Comparison of ENCODE assay signal across 8 cellular contexts in genomic region chr1:12143631-12144155, GRCh38. TPM values are rescaled to one million over a fixed set of nuclear protein-coding genes. Genes with fewer than 3 reads are reported as not detected.
DNase-seq lines count a peak whose midpoint lies in the region; ATAC-seq and TF ChIP-seq lines count a peak whose summit lies in the region.

No MANE protein-coding gene starts in this region.

- H3K9me3 ChIP-seq in BE2C, result no peaks in the 10 kb centered on the region

- peaks cover 35% of the 10 kb centered on the region for H3K4me1 Mint-ChIP-seq in T-helper 2 cell treated with Interferon-gamma antibody and Interleukin-4, amounts not matched to agents 5 μg/mL and 100 μg/mL, for 36 hours (ENCODE audit: low read depth)
- peaks cover 18 to 63% (median 45%) of the 10 kb centered on the region in 4 donors for H3K4me1 Mint-ChIP-seq in naive thymus-derived CD8-positive, alpha-beta T cell

- no peaks in the 10 kb centered on the region for H3K36me3 ChIP-seq in BE2C

- peaks cover 3% of the 10 kb centered on the region for H3K36me3 Mint-ChIP-seq in T-helper 2 cell treated with Interferon-gamma antibody and Interleukin-4, amounts not matched to agents 5 μg/mL and 100 μg/mL, for 36 hours (ENCODE audit: low read depth)
- no peaks in the 10 kb centered on the region for H3K36me3 Mint-ChIP-seq in naive thymus-derived CD8-positive, alpha-beta T cell

- ATAC-seq in GM21576 (IDR thresholded peaks at IDR 0.05; ENCODE audit: unreplicated experiment), result peak; percentile 45
- peak; percentile 42 to 75 for ATAC-seq in naive thymus-derived CD8-positive, alpha-beta T cell

- TF ChIP-seq CTCF in AG09319 (IDR thresholded peaks at IDR 0.05; ENCODE audit: low read depth, low read length), result no peak
- no peak for TF ChIP-seq CTCF in BE2C (IDR thresholded peaks at IDR 0.05; ENCODE audit: low read depth, low read length)

- DNase-seq in AG09319 (ENCODE audit: extremely low read depth, low read depth), result peak; percentile 93
- no peak for DNase-seq in T-helper 2 cell treated with Interferon-gamma antibody and Interleukin-4, amounts not matched to agents 5 μg/mL and 100 μg/mL, for 36 hours (ENCODE audit: low spot score)
- DNase-seq in epidermal melanocyte (ENCODE audit: insufficient read length, low spot score), result peak; percentile 94
- DNase-seq in naive thymus-derived CD8-positive, alpha-beta T cell, result no peak
- no peak for DNase-seq in HEK293T (ENCODE audit: extremely low spot score)
- no peak for DNase-seq in BE2C
- no peak for DNase-seq in germinal center (ENCODE audit: low spot score)

- no peaks in the 10 kb centered on the region for H3K27me3 ChIP-seq in BE2C

- CTCF ChIA-PET in HEK293T (lab: Yijun Ruan, JAX), result interaction anchor here (0.5 kb wide), 1 partner anchor 64 kb away, joined by 3 read pairs; no protein-coding TSS in a partner anchor

- no peaks in the 10 kb centered on the region for H3K9me3 Mint-ChIP-seq in T-helper 2 cell treated with Interferon-gamma antibody and Interleukin-4, amounts not matched to agents 5 μg/mL and 100 μg/mL, for 36 hours
- H3K9me3 Mint-ChIP-seq in naive thymus-derived CD8-positive, alpha-beta T cell, result no peaks in the 10 kb centered on the region

- H3K4me1 ChIP-seq in BE2C, result no peaks in the 10 kb centered on the region

- H3K27ac Mint-ChIP-seq in T-helper 2 cell treated with Interferon-gamma antibody and Interleukin-4, amounts not matched to agents 5 μg/mL and 100 μg/mL, for 36 hours, result peak overlapping the region; percentile 80
- H3K27ac Mint-ChIP-seq in naive thymus-derived CD8-positive, alpha-beta T cell, result peak overlapping the region in 9 of 10 donors; percentile 71 to 96 (median 83)

- POLR2A ChIA-PET in naive thymus-derived CD8-positive, alpha-beta T cell (lab: Charles Lee), result interaction anchor here (0.6 to 7.8 kb wide), 4 partner anchors 7 to 57 kb away, joined by 4 to 67 read pairs (median 5); no protein-coding TSS in a partner anchor
- POLR2A ChIA-PET in HEK293T (lab: Yijun Ruan, JAX), result no interaction called here

- no peak overlapping the region for H3K4me3 ChIP-seq in BE2C (ENCODE audit: low read depth, low read length)

- no peak overlapping the region for H3K4me3 Mint-ChIP-seq in T-helper 2 cell treated with Interferon-gamma antibody and Interleukin-4, amounts not matched to agents 5 μg/mL and 100 μg/mL, for 36 hours
- peak overlapping the region in 8 of 10 donors; percentile 8 to 70 (median 32) for H3K4me3 Mint-ChIP-seq in naive thymus-derived CD8-positive, alpha-beta T cell

- no peaks in the 10 kb centered on the region for H3K27me3 Mint-ChIP-seq in T-helper 2 cell treated with Interferon-gamma antibody and Interleukin-4, amounts not matched to agents 5 μg/mL and 100 μg/mL, for 36 hours (ENCODE audit: low read depth)
- no peaks in the 10 kb centered on the region for H3K27me3 Mint-ChIP-seq in naive thymus-derived CD8-positive, alpha-beta T cell

TF ChIP-seq in HEK293T, 16 proteins besides CTCF, POLR2A, EP300 and RAD21:
- no peak for TF ChIP-seq PKNOX1 (IDR thresholded peaks at IDR 0.05)
- TF ChIP-seq ARNT (IDR thresholded peaks at IDR 0.05), result no peak
- TF ChIP-seq FOXA1 (IDR thresholded peaks at IDR 0.05), result no peak
- no peak for TF ChIP-seq TARDBP (IDR thresholded peaks at IDR 0.05)
- no peak for TF ChIP-seq ELF4 (IDR thresholded peaks at IDR 0.05)
- no peak for TF ChIP-seq SP1 (IDR thresholded peaks at IDR 0.05)
- TF ChIP-seq LEF1 (IDR thresholded peaks at IDR 0.05; ENCODE audit: borderline replicate concordance), result no peak
- TF ChIP-seq FOXK2 (IDR thresholded peaks at IDR 0.05), result no peak
- no peak for TF ChIP-seq BHLHE40 (IDR thresholded peaks at IDR 0.05; ENCODE audit: borderline replicate concordance)
- TF ChIP-seq CTBP1 (IDR thresholded peaks at IDR 0.05; ENCODE audit: borderline replicate concordance), result no peak
- TF ChIP-seq L3MBTL2 (conservative IDR thresholded peaks at IDR 0.05), result no peak
- no peak for TF ChIP-seq HDGF (IDR thresholded peaks at IDR 0.05; ENCODE audit: borderline replicate concordance)
- no peak for TF ChIP-seq SUZ12 (IDR thresholded peaks at IDR 0.05)
TF ChIP-seq in HEK293T: peak in this region for 0.

RNA-seq across cellular contexts. Expression of gene TNFRSF1B, which starts 23.1 kb away (rescaled TPM):
- total RNA-seq in naive thymus-derived CD8-positive, alpha-beta T cell, result 10 to 100 TPM; 16.5 to 18.4 TPM
- polyA plus RNA-seq in naive thymus-derived CD8-positive, alpha-beta T cell, result 10 to 100 TPM; 19.7 to 64.6 (median 21.8) TPM
- 0.77 TPM for polyA plus RNA-seq in BE2C (2012; ENCODE audit: insufficient read depth, insufficient read length, low read depth)

Comparison
In these comparisons a context has a peak if more than half of its experiments do, and no peak if none do; other contexts are left out.
1. DNase-seq: peak in AG09319 (single experiment) and epidermal melanocyte (single experiment); none in T-helper 2 cell treated with Interferon-gamma antibody and Interleukin-4, amounts not matched to agents 5 μg/mL and 100 μg/mL, for 36 hours (single experiment), naive thymus-derived CD8-positive, alpha-beta T cell (0 of 10), HEK293T (single experiment), BE2C (single experiment) and germinal center (single experiment).